In the genomic region with DNA sequence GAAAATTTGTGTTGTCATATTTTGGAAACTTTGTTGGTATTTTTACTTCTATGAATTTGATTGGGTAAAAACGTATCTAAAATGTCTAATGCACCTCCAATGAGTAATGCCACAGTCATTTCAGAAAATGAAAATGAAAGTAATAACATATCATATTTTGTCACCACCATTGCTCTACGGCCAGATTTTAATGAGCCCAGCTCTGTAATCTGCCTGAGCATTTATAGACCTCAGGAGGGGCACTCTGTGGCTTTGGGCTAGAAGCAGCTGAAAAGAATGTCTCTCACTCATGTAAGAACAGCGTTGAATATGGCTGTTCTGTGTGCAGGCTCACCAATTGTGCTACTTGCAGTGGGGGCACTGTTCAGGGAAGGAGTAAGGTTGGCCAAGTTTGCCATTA, we compare ENCODE assay signal across 8 cellular contexts. TPM values are rescaled to one million over a fixed set of nuclear protein-coding genes. Genes with fewer than 3 reads are reported as not detected.
DNase-seq lines count a peak whose midpoint lies in the region; ATAC-seq, FAIRE-seq and TF ChIP-seq lines count a peak whose summit lies in the region.

No MANE protein-coding gene starts in this region.

- H3K36me3 Mint-ChIP-seq in CD4-positive, CD25-positive, alpha-beta regulatory T cell = no peaks in the 10 kb centered on the region

- H3K27me3 ChIP-seq in CD4-positive, CD25-positive, alpha-beta regulatory T cell (ENCODE audit: control insufficient read depth, insufficient read depth, low read length) = no peaks in the 10 kb centered on the region

- DNase-seq in CD4-positive, CD25-positive, alpha-beta regulatory T cell = peak in 1 of 3 donors; percentile 35
- DNase-seq in HTR-8/SVneo (ENCODE audit: insufficient read length, low spot score) (peak; percentile 34), choroid plexus epithelial cell (ENCODE audit: low read depth) (peak; percentile 13), T-helper 9 cell (no peak), posterior cingulate gyrus (no peak), NCI-H1048 (lab: John Stamatoyannopoulos, UW) (no peak)

- TF ChIP-seq CTCF in choroid plexus epithelial cell (conservative IDR thresholded peaks at IDR 0.05; ENCODE audit: low read depth, low read length) = no peak

- H3K27ac Mint-ChIP-seq in CD4-positive, CD25-positive, alpha-beta regulatory T cell = peak overlapping the region; percentile 39 to 88 (median 65)

- no peaks in the 10 kb centered on the region for H3K4me1 ChIP-seq in CD4-positive, CD25-positive, alpha-beta regulatory T cell (ENCODE audit: control insufficient read depth, insufficient read depth, low read length, poor library complexity, severe bottlenecking)
- H3K4me1 ChIP-seq in urinary bladder (ENCODE audit: insufficient read depth) = no peaks in the 10 kb centered on the region

- FAIRE-seq in HTR-8/SVneo (lab: Jason Lieb, UNC) = no peak

- intact Hi-C loops in posterior cingulate gyrus (cut with DNase I) = no loop called here

- no peaks in the 10 kb centered on the region for H3K27me3 Mint-ChIP-seq in CD4-positive, CD25-positive, alpha-beta regulatory T cell

- peak overlapping the region in 3 of 4 donors; percentile 43 to 72 (median 44) for H3K4me3 Mint-ChIP-seq in CD4-positive, CD25-positive, alpha-beta regulatory T cell

- ATAC-seq in CD4-positive, CD25-positive, alpha-beta regulatory T cell (ENCODE audit: low read depth in 2 of 2) = peak in 1 of 2 donors; percentile 60
- peak; percentile 73 for ATAC-seq in GM19455 (IDR thresholded peaks at IDR 0.05; ENCODE audit: unreplicated experiment)

- no peaks in the 10 kb centered on the region for H3K9me3 ChIP-seq in CD4-positive, CD25-positive, alpha-beta regulatory T cell (ENCODE audit: control insufficient read depth in 2 of 2, low read length in 2 of 2)

- WGBS in urinary bladder = 16% methylated on average over 3 of the region's 3 CpGs

- H3K4me1 Mint-ChIP-seq in CD4-positive, CD25-positive, alpha-beta regulatory T cell = peaks cover 0 to 19% (median 9%) of the 10 kb centered on the region in 4 donors

- peaks cover 0 to 4% (median 0%) of the 10 kb centered on the region in 7 donors for H3K9me3 Mint-ChIP-seq in CD4-positive, CD25-positive, alpha-beta regulatory T cell

- no peaks in the 10 kb centered on the region for H3K36me3 ChIP-seq in CD4-positive, CD25-positive, alpha-beta regulatory T cell (ENCODE audit: control insufficient read depth, insufficient read depth, low read length)
- H3K36me3 ChIP-seq in urinary bladder (ENCODE audit: insufficient read depth) = no peaks in the 10 kb centered on the region

- peak overlapping the region; percentile 73 for H3K4me3 ChIP-seq in CD4-positive, CD25-positive, alpha-beta regulatory T cell (ENCODE audit: low read depth, low read length)
- peak overlapping the region; percentile 33 for H3K4me3 ChIP-seq in choroid plexus epithelial cell (ENCODE audit: low read depth, low read length)
- H3K4me3 ChIP-seq in urinary bladder (ENCODE audit: low read depth, low read length) = peak overlapping the region; percentile 13

- no peak overlapping the region for H3K27ac ChIP-seq in CD4-positive, CD25-positive, alpha-beta regulatory T cell (ENCODE audit: insufficient read depth, low read length, poor library complexity, severe bottlenecking)
- H3K27ac ChIP-seq in urinary bladder (ENCODE audit: low read depth) = no peak overlapping the region

RNA-seq across cellular contexts. Expression of a gene that starts 32.7 kb away (rescaled TPM):
- not detected for total RNA-seq in CD4-positive, CD25-positive, alpha-beta regulatory T cell
- polyA plus RNA-seq in CD4-positive, CD25-positive, alpha-beta regulatory T cell = not detected
- total RNA-seq in urinary bladder = 0.58 TPM
- polyA plus RNA-seq in urinary bladder = 0.01 TPM

Comparison
In these comparisons a context has a peak if more than half of its experiments do, and no peak if none do; other contexts are left out.
1. DNase-seq: peak in HTR-8/SVneo (single experiment) and choroid plexus epithelial cell (single experiment); none in T-helper 9 cell (single experiment), posterior cingulate gyrus (0 of 10) and NCI-H1048 (single experiment).
2. H3K4me3 ChIP-seq: peak in every context shown above with its lines; median percentile 73 in CD4-positive, CD25-positive, alpha-beta regulatory T cell; 33 in choroid plexus epithelial cell; 13 in urinary bladder.